19 cellular contexts compared by ENCODE assay signal in genomic region chr1:40634901-40635655, GRCh38. TPM values are rescaled to one million over a fixed set of nuclear protein-coding genes. Genes with fewer than 3 reads are reported as not detected.
DNase-seq lines count a peak whose midpoint lies in the region; TF ChIP-seq lines count a peak whose summit lies in the region.
"Had no signal": no experiment of that assay in that cellular context is flagged by ENCODE, and none has a peak within 500 bp of the region (broad histone marks: within the 10 kb centered on the region; RNA-seq: fewer than 3 reads in every experiment).

No MANE protein-coding gene starts in this region.

- DNase-seq in AG08396 (ENCODE audit: low spot score) = peak; percentile 37
- DNase-seq in HT1080 (ENCODE audit: low read depth) = peak; percentile 48
- peak; percentile 5 for DNase-seq in brain microvascular endothelial cell
- peak; percentile 19 for DNase-seq in kidney glomerular epithelial cell (lab: John Stamatoyannopoulos, UW)
- DNase-seq in SKM-1 treated with dmso at 0.1 percent for 144 hours (lab: John Stamatoyannopoulos, UW; ENCODE audit: unreplicated experiment) = no peak
- no peak for DNase-seq in activated CD8-positive, alpha-beta memory T cell treated with anti-CD3 and anti-CD28 coated beads for 24 hours
- DNase-seq in NOMO-1 treated with DMSO at 0.1 percent for 48 hours (lab: John Stamatoyannopoulos, UW; ENCODE audit: unreplicated experiment) = no peak
- DNase-seq: activated CD4-positive, alpha-beta T cell treated with anti-CD3 and anti-CD28 coated beads for 1 hour; activated T-cell treated with anti-CD3 and anti-CD28 coated beads, Interleukin-2, amount 50 U/mL, for 4 hours; CD4-positive, alpha-beta T cell; DMS153; H9; MM.1S; NCI-H2171 treated with DMSO at 0.1 percent for 48 hours; NCI-H526 treated with DMSO at 0.1 percent for 48 hours; SW 1271 had no signal

- no peak overlapping the region for H3K27ac ChIP-seq in brain microvascular endothelial cell
- H3K27ac ChIP-seq: RWPE1, upper lobe of right lung had no signal

- no peak for TF ChIP-seq CTCF in brain microvascular endothelial cell (IDR thresholded peaks at IDR 0.05; ENCODE audit: low read depth, low read length, missing control alignments)

- H3K36me3 ChIP-seq in brain microvascular endothelial cell (replicated peaks) = no peaks in the 10 kb centered on the region
- H3K36me3 ChIP-seq: sigmoid colon, upper lobe of right lung had no signal

- H3K4me3 ChIP-seq in brain microvascular endothelial cell (ENCODE audit: low read depth, low read length) = no peak overlapping the region
- H3K4me3 ChIP-seq: sigmoid colon, upper lobe of right lung had no signal

- in situ Hi-C loops in brain microvascular endothelial cell (cut with HindIII; ENCODE audit: low pct_ligation_motif_present, low sequenced_read_pairs) = no loop called here

- H3K27me3 ChIP-seq in brain microvascular endothelial cell (replicated peaks) = peaks cover 1% of the 10 kb centered on the region
- H3K27me3 ChIP-seq: sigmoid colon, upper lobe of right lung had no signal

RNA-seq across cellular contexts. Expression of gene RIMS3, which starts 30.4 kb away (rescaled TPM):
- 0.23 and 0.57 TPM in 2 replicates for total RNA-seq in HT1080 (2014; rRNA removed; shearing (Covaris generic))
- polyA plus RNA-seq in HT1080 (2015; cell fraction: cytosol; rRNA removed) = 0.29 and 0.86 TPM in 2 replicates
- polyA plus RNA-seq in HT1080 (2015; cell fraction: nucleus; rRNA removed) = 0.95 and 1.2 TPM in 2 replicates

RNA-seq across cellular contexts. Expression of gene NFYC, which starts 56.4 kb away (rescaled TPM):
- total RNA-seq in HT1080 (2014; rRNA removed; shearing (Covaris generic)) = 35.8 and 54.1 TPM in 2 replicates
- 58.3 and 61.4 TPM in 2 replicates for polyA plus RNA-seq in HT1080 (2015; cell fraction: cytosol; rRNA removed)
- polyA plus RNA-seq in HT1080 (2015; cell fraction: nucleus; rRNA removed) = 63.6 and 68.0 TPM in 2 replicates

Comparison
In these comparisons a context has a peak if more than half of its experiments do, and no peak if none do; other contexts are left out.
1. DNase-seq: peak in AG08396 (single experiment), HT1080 (single experiment), brain microvascular endothelial cell (single experiment) and kidney glomerular epithelial cell (single experiment); none in SKM-1 treated with dmso at 0.1 percent for 144 hours (single experiment), activated CD8-positive, alpha-beta memory T cell treated with anti-CD3 and anti-CD28 coated beads for 24 hours (single experiment) and NOMO-1 treated with DMSO at 0.1 percent for 48 hours (single experiment).